16 cellular contexts compared by ENCODE assay signal in the genomic region with DNA sequence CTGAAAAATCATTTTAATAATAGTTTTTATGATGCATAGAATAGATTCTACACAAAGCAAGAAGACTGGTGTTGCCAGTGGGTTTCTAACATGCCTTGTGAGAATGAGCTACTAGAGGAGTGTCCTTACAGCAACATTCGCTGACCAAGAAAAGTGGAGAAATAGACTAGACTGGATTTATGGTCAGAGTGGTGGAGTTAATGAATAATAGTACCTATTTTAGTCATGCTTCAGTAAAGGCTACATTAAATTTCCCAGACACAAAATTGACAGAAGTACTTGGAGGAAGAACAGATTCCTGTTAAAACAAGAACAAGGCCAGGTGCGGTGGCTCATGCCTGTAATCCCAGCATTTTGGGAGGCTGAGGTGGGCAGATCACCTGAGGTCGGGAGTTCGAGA.
DNase-seq lines count a peak whose midpoint lies in the region; ATAC-seq and TF ChIP-seq lines count a peak whose summit lies in the region.
"Had no signal": no experiment of that assay in that cellular context is flagged by ENCODE, and none has a peak within 500 bp of the region (broad histone marks: within the 10 kb centered on the region; RNA-seq: fewer than 3 reads in every experiment).

No MANE protein-coding gene starts in this region.

- no peak overlapping the region for H3K4me3 Mint-ChIP-seq in activated naive CD4-positive, alpha-beta T cell treated with anti-CD3 and anti-CD28 coated beads, Interleukin-2, amount 50 U/mL, for 24 hours
- no peak overlapping the region for H3K4me3 Mint-ChIP-seq in nephron
- H3K4me3 Mint-ChIP-seq: CD14-positive monocyte; CD4-positive, alpha-beta T cell; GM23338; HFFc6 had no signal

- ATAC-seq in GM18909 (IDR thresholded peaks at IDR 0.05; ENCODE audit: poor library complexity, unreplicated experiment), result no peak
- ATAC-seq: GM23338 had no signal

- peak overlapping the region; percentile 56 for H3K27ac Mint-ChIP-seq in activated naive CD4-positive, alpha-beta T cell treated with anti-CD3 and anti-CD28 coated beads, Interleukin-2, amount 50 U/mL, for 24 hours
- peak overlapping the region; percentile 42 to 91 (median 75) for H3K27ac Mint-ChIP-seq in nephron
- H3K27ac Mint-ChIP-seq: CD14-positive monocyte, GM23338 had no signal

- H3K4me1 Mint-ChIP-seq in activated naive CD4-positive, alpha-beta T cell treated with anti-CD3 and anti-CD28 coated beads, Interleukin-2, amount 50 U/mL, for 24 hours, result peaks cover 76% of the 10 kb centered on the region
- H3K4me1 Mint-ChIP-seq in nephron, result peaks cover 11% of the 10 kb centered on the region

- H3K36me3 Mint-ChIP-seq in activated naive CD4-positive, alpha-beta T cell treated with anti-CD3 and anti-CD28 coated beads, Interleukin-2, amount 50 U/mL, for 24 hours, result peaks cover 7% of the 10 kb centered on the region
- no peaks in the 10 kb centered on the region for H3K36me3 Mint-ChIP-seq in nephron (ENCODE audit: low read depth)

- no peak for TF ChIP-seq CTCF in nephron (IDR thresholded peaks at IDR 0.05; ENCODE audit: unreplicated experiment in 3 of 3)

- peaks cover 16% of the 10 kb centered on the region for H3K9me3 Mint-ChIP-seq in activated naive CD4-positive, alpha-beta T cell treated with anti-CD3 and anti-CD28 coated beads, Interleukin-2, amount 50 U/mL, for 24 hours
- H3K9me3 Mint-ChIP-seq in nephron, result peaks cover 3% of the 10 kb centered on the region
- H3K9me3 Mint-ChIP-seq: CD4-positive, alpha-beta T cell; GM23338 had no signal

- intact Hi-C loops in posterior cingulate gyrus (cut with DNase I), result no loop called here

- DNase-seq in activated naive CD4-positive, alpha-beta T cell treated with anti-CD3 and anti-CD28 coated beads, Interleukin-2, amount 50 U/mL, for 16 hours, result no peak
- DNase-seq in glomerular visceral epithelial cell (ENCODE audit: extremely low spot score), result peak; percentile 53
- peak; percentile 75 for DNase-seq in kidney tubule cell (ENCODE audit: low spot score)
- no peak for DNase-seq in posterior cingulate gyrus
- DNase-seq in Ammon's horn (ENCODE audit: low spot score), result no peak
- DNase-seq: BE2C; Calu3; CD4-positive, alpha-beta T cell; COR-L47; DND-41; HFFc6 had no signal

- no peaks in the 10 kb centered on the region for H3K27me3 Mint-ChIP-seq in activated naive CD4-positive, alpha-beta T cell treated with anti-CD3 and anti-CD28 coated beads, Interleukin-2, amount 50 U/mL, for 24 hours
- no peaks in the 10 kb centered on the region for H3K27me3 Mint-ChIP-seq in nephron (ENCODE audit: low read depth)
- H3K27me3 Mint-ChIP-seq: CD4-positive, alpha-beta T cell had no signal

Comparison
In these comparisons a context has a peak if more than half of its experiments do, and no peak if none do; other contexts are left out.
1. DNase-seq: peak in glomerular visceral epithelial cell (single experiment) and kidney tubule cell (single experiment); none in activated naive CD4-positive, alpha-beta T cell treated with anti-CD3 and anti-CD28 coated beads, Interleukin-2, amount 50 U/mL, for 16 hours (single experiment), posterior cingulate gyrus (0 of 10) and Ammon's horn (single experiment).